Comparison of ENCODE assay signal across 1 cellular context in the genomic region with DNA sequence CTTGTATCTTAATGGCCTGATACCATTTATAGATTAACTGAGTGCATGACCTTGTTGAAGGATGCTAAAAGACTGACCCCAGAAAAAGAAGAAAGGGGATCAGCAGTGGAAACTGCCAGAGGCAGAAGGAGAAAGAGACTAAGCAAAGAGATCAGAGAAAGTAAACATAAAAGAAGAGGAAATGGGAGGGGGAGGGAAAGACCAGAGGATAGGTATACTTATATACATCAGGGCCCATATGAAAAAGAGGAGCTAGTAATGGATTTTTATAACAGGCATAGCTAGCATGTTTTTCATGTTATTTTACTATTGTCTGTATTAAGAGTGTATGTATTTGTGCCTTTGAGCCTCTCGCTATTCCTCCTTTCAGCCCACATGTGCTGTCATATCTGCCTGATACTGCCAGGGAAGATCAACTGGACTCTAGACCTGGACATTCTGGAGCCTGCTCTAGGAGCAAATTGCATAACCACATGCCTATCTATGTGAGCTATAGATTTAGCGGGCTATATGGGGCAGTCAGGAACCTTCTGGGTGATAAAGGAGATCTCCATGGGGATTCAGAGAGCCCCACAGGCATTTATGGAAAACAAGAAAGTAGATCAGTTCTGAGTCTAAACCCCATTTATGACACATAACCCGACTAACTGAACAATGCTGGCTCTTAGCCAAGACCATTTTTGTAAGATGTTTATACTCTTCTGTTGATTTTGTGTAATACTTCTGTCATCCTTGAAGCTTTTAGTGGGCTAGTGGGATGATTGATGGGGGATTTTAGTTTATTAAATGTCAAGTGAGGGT.
TF ChIP-seq lines count a peak whose summit lies in the region.

No MANE protein-coding gene starts in this region.

TF ChIP-seq in HEK293, 187 proteins besides CTCF, POLR2A, EP300 and RAD21 (continued from another document and continues in another):
- TF ChIP-seq, protein P1, sequence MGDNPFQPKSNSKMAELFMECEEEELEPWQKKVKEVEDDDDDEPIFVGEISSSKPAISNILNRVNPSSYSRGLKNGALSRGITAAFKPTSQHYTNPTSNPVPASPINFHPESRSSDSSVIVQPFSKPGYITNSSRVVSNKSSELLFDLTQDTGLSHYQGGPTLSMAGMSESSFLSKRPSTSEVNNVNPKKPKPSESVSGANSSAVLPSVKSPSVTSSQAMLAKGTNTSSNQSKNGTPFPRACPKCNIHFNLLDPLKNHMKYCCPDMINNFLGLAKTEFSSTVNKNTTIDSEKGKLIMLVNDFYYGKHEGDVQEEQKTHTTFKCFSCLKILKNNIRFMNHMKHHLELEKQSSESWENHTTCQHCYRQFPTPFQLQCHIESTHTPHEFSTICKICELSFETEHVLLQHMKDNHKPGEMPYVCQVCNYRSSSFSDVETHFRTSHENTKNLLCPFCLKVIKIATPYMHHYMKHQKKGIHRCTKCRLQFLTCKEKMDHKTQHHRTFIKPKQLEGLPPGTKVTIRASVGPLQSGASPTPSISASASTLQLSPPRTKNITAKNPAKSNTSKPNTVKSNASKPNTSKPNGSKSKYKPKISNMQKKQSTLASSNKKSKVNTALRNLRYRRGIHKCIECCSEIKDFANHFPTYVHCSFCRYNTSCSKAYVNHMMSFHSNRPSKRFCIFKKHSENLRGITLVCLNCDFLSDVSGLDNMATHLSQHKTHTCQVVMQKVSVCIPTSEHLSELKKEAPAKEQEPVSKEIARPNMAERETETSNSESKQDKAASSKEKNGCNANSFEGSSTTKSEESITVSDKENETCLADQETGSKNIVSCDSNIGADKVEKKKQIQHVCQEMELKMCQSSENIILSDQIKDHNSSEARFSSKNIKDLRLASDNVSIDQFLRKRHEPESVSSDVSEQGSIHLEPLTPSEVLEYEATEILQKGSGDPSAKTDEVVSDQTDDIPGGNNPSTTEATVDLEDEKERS (tag by site-specific recombination; IDR thresholded peaks at IDR 0.05): no peak
- TF ChIP-seq ZNF350 (tag by site-specific recombination; IDR thresholded peaks at IDR 0.05) (no peak), MYNN (tag by site-specific recombination; IDR thresholded peaks at IDR 0.05; ENCODE audit: borderline replicate concordance) (no peak), ZNF426 (tag by site-specific recombination; IDR thresholded peaks at IDR 0.05) (no peak), ZNF175 (tag by site-specific recombination; IDR thresholded peaks at IDR 0.05) (no peak), ZNF830 (tag by site-specific recombination; IDR thresholded peaks at IDR 0.05; ENCODE audit: low read depth) (no peak), ZFP37 (tag by site-specific recombination; IDR thresholded peaks at IDR 0.05) (no peak), ZEB2 (tag by site-specific recombination; IDR thresholded peaks at IDR 0.05) (no peak; the same call in none of the 2 replicates), KLF1 (tag by site-specific recombination; IDR thresholded peaks at IDR 0.05) (no peak), GLI2 (tag by site-specific recombination; IDR thresholded peaks at IDR 0.05; ENCODE audit: borderline replicate concordance, low read depth) (peak; percentile 73; the same call in 1 of the 2 replicates), ZNF529 (tag by site-specific recombination; IDR thresholded peaks at IDR 0.05; ENCODE audit: insufficient replicate concordance) (no peak), ZNF792 (tag by site-specific recombination; IDR thresholded peaks at IDR 0.05) (no peak), ZNF23 (tag by site-specific recombination; IDR thresholded peaks at IDR 0.05; ENCODE audit: borderline replicate concordance) (no peak), ZNF555 (tag by site-specific recombination; conservative IDR thresholded peaks at IDR 0.05) (no peak), HOXD13 (CRISPR knock-in tag; IDR thresholded peaks at IDR 0.05; ENCODE audit: borderline replicate concordance) (no peak), ZNF10 (tag by site-specific recombination; IDR thresholded peaks at IDR 0.05) (no peak), ZNF624 (tag by site-specific recombination; IDR thresholded peaks at IDR 0.05) (no peak), ZNF423 (tag by site-specific recombination; IDR thresholded peaks at IDR 0.05) (no peak), ZNF324 (tag by site-specific recombination; IDR thresholded peaks at IDR 0.05) (no peak), ZNF521 (tag by site-specific recombination; IDR thresholded peaks at IDR 0.05) (no peak), GLIS2 (tag by site-specific recombination; IDR thresholded peaks at IDR 0.05) (no peak), ZFHX2 (tag by site-specific recombination; conservative IDR thresholded peaks at IDR 0.05) (no peak), ZBTB8A (tag by site-specific recombination; IDR thresholded peaks at IDR 0.05) (peak; percentile 47; the same call in 1 of the 2 replicates), ZBTB48 (tag by site-specific recombination; IDR thresholded peaks at IDR 0.05) (no peak), ZNF16 (tag by site-specific recombination; IDR thresholded peaks at IDR 0.05; ENCODE audit: low read depth) (no peak), OSR2 (tag by site-specific recombination; IDR thresholded peaks at IDR 0.05) (peak; percentile 82), ZNF24 (tag by site-specific recombination; IDR thresholded peaks at IDR 0.05) (no peak; the same call in none of the 2 replicates), ZNF223 (tag by site-specific recombination; IDR thresholded peaks at IDR 0.05) (no peak), YY1 (tag by site-specific recombination; IDR thresholded peaks at IDR 0.05) (no peak), ZNF140 (tag by site-specific recombination; IDR thresholded peaks at IDR 0.05) (no peak), ZSCAN23 (tag by site-specific recombination; IDR thresholded peaks at IDR 0.05) (peak; percentile 54; the same call in 1 of the 2 replicates)
- TF ChIP-seq, protein P2, sequence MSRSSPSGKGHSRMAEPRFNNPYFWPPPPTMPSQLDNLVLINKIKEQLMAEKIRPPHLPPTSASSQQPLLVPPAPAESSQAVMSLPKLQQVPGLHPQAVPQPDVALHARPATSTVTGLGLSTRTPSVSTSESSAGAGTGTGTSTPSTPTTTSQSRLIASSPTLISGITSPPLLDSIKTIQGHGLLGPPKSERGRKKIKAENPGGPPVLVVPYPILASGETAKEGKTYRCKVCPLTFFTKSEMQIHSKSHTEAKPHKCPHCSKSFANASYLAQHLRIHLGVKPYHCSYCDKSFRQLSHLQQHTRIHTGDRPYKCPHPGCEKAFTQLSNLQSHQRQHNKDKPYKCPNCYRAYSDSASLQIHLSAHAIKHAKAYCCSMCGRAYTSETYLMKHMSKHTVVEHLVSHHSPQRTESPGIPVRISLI (tag by site-specific recombination; IDR thresholded peaks at IDR 0.05): no peak
- TF ChIP-seq, protein P3, sequence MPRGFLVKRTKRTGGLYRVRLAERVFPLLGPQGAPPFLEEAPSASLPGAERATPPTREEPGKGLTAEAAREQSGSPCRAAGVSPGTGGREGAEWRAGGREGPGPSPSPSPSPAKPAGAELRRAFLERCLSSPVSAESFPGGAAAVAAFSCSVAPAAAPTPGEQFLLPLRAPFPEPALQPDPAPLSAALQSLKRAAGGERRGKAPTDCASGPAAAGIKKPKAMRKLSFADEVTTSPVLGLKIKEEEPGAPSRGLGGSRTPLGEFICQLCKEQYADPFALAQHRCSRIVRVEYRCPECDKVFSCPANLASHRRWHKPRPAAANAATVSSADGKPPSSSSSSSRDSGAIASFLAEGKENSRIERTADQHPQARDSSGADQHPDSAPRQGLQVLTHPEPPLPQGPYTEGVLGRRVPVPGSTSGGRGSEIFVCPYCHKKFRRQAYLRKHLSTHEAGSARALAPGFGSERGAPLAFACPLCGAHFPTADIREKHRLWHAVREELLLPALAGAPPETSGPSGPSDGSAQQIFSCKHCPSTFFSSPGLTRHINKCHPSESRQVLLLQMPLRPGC (tag by site-specific recombination; IDR thresholded peaks at IDR 0.05): peak; percentile 85
- TF ChIP-seq, protein P4, sequence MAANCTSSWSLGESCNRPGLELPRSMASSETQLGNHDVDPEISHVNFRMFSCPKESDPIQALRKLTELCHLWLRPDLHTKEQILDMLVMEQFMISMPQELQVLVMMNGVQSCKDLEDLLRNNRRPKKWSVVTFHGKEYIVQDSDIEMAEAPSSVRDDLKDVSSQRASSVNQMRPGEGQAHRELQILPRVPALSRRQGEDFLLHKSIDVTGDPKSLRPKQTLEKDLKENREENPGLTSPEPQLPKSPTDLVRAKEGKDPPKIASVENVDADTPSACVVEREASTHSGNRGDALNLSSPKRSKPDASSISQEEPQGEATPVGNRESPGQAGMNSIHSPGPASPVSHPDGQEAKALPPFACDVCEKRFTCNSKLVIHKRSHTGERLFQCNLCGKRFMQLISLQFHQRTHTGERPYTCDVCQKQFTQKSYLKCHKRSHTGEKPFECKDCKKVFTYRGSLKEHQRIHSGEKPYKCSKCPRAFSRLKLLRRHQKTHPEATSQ (tag by site-specific recombination; IDR thresholded peaks at IDR 0.05): no peak
- TF ChIP-seq, protein P5, sequence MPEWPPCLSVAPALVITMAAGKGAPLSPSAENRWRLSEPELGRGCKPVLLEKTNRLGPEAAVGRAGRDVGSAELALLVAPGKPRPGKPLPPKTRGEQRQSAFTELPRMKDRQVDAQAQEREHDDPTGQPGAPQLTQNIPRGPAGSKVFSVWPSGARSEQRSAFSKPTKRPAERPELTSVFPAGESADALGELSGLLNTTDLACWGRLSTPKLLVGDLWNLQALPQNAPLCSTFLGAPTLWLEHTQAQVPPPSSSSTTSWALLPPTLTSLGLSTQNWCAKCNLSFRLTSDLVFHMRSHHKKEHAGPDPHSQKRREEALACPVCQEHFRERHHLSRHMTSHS (tag by site-specific recombination; IDR thresholded peaks at IDR 0.05): 0 out of 2 replicates have a peak, but pooled peaks have one; percentile 33
- TF ChIP-seq, protein P6, sequence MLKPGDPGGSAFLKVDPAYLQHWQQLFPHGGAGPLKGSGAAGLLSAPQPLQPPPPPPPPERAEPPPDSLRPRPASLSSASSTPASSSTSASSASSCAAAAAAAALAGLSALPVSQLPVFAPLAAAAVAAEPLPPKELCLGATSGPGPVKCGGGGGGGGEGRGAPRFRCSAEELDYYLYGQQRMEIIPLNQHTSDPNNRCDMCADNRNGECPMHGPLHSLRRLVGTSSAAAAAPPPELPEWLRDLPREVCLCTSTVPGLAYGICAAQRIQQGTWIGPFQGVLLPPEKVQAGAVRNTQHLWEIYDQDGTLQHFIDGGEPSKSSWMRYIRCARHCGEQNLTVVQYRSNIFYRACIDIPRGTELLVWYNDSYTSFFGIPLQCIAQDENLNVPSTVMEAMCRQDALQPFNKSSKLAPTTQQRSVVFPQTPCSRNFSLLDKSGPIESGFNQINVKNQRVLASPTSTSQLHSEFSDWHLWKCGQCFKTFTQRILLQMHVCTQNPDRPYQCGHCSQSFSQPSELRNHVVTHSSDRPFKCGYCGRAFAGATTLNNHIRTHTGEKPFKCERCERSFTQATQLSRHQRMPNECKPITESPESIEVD (tag by site-specific recombination; IDR thresholded peaks at IDR 0.05): peak; percentile 96
- TF ChIP-seq, protein P7, sequence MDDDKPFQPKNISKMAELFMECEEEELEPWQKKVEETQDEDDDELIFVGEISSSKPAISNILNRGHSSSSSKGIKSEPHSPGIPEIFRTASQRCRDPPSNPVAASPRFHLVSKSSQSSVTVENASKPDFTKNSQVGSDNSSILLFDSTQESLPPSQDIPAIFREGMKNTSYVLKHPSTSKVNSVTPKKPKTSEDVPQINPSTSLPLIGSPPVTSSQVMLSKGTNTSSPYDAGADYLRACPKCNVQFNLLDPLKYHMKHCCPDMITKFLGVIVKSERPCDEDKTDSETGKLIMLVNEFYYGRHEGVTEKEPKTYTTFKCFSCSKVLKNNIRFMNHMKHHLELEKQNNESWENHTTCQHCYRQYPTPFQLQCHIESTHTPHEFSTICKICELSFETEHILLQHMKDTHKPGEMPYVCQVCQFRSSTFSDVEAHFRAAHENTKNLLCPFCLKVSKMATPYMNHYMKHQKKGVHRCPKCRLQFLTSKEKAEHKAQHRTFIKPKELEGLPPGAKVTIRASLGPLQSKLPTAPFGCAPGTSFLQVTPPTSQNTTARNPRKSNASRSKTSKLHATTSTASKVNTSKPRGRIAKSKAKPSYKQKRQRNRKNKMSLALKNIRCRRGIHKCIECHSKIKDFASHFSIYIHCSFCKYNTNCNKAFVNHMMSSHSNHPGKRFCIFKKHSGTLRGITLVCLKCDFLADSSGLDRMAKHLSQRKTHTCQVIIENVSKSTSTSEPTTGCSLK (tag by site-specific recombination; IDR thresholded peaks at IDR 0.05): no peak
- TF ChIP-seq, protein P8, sequence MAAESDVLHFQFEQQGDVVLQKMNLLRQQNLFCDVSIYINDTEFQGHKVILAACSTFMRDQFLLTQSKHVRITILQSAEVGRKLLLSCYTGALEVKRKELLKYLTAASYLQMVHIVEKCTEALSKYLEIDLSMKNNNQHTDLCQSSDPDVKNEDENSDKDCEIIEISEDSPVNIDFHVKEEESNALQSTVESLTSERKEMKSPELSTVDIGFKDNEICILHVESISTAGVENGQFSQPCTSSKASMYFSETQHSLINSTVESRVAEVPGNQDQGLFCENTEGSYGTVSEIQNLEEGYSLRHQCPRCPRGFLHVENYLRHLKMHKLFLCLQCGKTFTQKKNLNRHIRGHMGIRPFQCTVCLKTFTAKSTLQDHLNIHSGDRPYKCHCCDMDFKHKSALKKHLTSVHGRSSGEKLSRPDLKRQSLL (tag by site-specific recombination; IDR thresholded peaks at IDR 0.05): peak; percentile 94
- TF ChIP-seq, protein P9, sequence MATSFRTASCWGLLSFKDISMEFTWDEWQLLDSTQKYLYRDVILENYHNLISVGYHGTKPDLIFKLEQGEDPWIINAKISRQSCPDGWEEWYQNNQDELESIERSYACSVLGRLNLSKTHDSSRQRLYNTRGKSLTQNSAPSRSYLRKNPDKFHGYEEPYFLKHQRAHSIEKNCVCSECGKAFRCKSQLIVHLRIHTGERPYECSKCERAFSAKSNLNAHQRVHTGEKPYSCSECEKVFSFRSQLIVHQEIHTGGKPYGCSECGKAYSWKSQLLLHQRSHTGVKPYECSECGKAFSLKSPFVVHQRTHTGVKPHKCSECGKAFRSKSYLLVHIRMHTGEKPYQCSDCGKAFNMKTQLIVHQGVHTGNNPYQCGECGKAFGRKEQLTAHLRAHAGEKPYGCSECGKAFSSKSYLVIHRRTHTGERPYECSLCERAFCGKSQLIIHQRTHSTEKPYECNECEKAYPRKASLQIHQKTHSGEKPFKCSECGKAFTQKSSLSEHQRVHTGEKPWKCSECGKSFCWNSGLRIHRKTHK (tag by site-specific recombination; IDR thresholded peaks at IDR 0.05): no peak
- TF ChIP-seq, protein P10, sequence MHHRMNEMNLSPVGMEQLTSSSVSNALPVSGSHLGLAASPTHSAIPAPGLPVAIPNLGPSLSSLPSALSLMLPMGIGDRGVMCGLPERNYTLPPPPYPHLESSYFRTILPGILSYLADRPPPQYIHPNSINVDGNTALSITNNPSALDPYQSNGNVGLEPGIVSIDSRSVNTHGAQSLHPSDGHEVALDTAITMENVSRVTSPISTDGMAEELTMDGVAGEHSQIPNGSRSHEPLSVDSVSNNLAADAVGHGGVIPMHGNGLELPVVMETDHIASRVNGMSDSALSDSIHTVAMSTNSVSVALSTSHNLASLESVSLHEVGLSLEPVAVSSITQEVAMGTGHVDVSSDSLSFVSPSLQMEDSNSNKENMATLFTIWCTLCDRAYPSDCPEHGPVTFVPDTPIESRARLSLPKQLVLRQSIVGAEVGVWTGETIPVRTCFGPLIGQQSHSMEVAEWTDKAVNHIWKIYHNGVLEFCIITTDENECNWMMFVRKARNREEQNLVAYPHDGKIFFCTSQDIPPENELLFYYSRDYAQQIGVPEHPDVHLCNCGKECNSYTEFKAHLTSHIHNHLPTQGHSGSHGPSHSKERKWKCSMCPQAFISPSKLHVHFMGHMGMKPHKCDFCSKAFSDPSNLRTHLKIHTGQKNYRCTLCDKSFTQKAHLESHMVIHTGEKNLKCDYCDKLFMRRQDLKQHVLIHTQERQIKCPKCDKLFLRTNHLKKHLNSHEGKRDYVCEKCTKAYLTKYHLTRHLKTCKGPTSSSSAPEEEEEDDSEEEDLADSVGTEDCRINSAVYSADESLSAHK (tag by site-specific recombination; IDR thresholded peaks at IDR 0.05): 0 out of 2 replicates have a peak, but pooled peaks have one; percentile 38
